Comparison of ENCODE assay signal across 8 cellular contexts in genomic region chr6:27807415-27808241, GRCh38.
DNase-seq lines count a peak whose midpoint lies in the region; ATAC-seq and TF ChIP-seq lines count a peak whose summit lies in the region.
"Not testable (repeated sequence)": the region's sequence is repeated elsewhere in the genome, so short reads cannot be mapped to it uniquely, and the experiment has no call there.

No MANE protein-coding gene starts in this region.

- H3K4me1 ChIP-seq in Loucy (ENCODE audit: insufficient read depth, low read length, poor library complexity, severe bottlenecking), result peaks cover 44% of the 10 kb centered on the region
- not testable (repeated sequence) for H3K4me1 ChIP-seq in RWPE2 (ENCODE audit: insufficient read depth, poor library complexity, severe bottlenecking)

- peak; percentile 56 for ATAC-seq in RWPE2 (ENCODE audit: low read depth)
- peak; percentile 75 for ATAC-seq in naive B cell (ENCODE audit: low read depth in 2 of 2)

- peaks cover 25 to 44% (median 34%) of the 10 kb centered on the region in 3 donors for H3K4me1 Mint-ChIP-seq in naive B cell

- H3K9ac ChIP-seq in Loucy (ENCODE audit: low read depth, low read length, poor library complexity, severe bottlenecking), result peak overlapping the region; percentile 92

- H3K79me2 ChIP-seq in Loucy (ENCODE audit: insufficient read depth, low read length), result peaks cover 13% of the 10 kb centered on the region; the same call in 1 of the 2 replicates

- not testable (repeated sequence) for H3K27me3 ChIP-seq in Loucy (ENCODE audit: insufficient read depth, low read length, poor library complexity, severe bottlenecking); RWPE2 (ENCODE audit: insufficient read depth, poor library complexity, severe bottlenecking)

- H3K27ac Mint-ChIP-seq in naive B cell, result peak overlapping the region; percentile 93 to 99 (median 96)

- DNase-seq in GDM1 (lab: John Stamatoyannopoulos, UW) (peak; percentile 93), HCEC 1CT (peak; percentile 96), RWPE2 (ENCODE audit: low spot score) (peak; percentile 78), fibroblast of mammary gland (ENCODE audit: low read depth) (peak; percentile 97), naive B cell (peak; percentile 86), superior temporal gyrus (ENCODE audit: extremely low spot score) (peak; percentile 81)
- peak; percentile 56 for DNase-seq in activated effector memory CD4-positive, alpha-beta T cell treated with Interleukin-2 at 50 U/mL for 16 hours

- peaks cover 0 to 29% (median 11%) of the 10 kb centered on the region in 7 donors for H3K9me3 Mint-ChIP-seq in naive B cell

- peaks cover 13% of the 10 kb centered on the region for H3F3A ChIP-seq in Loucy (ENCODE audit: low read depth)

- H3K36me3 Mint-ChIP-seq in naive B cell, result not testable (repeated sequence)

- TF ChIP-seq CTCF in Loucy (conservative IDR thresholded peaks at IDR 0.05; ENCODE audit: low read length); RWPE2 (IDR thresholded peaks at IDR 0.05; ENCODE audit: poor library complexity, severe bottlenecking); fibroblast of mammary gland (conservative IDR thresholded peaks at IDR 0.05; ENCODE audit: control insufficient read depth, insufficient read depth, low read depth, low read length): not testable (repeated sequence)

- H3K27me3 Mint-ChIP-seq in naive B cell, result not testable (repeated sequence)

- H4K20me1 ChIP-seq in Loucy (ENCODE audit: insufficient read depth, low read length, poor library complexity, severe bottlenecking), result not testable (repeated sequence)

- peak overlapping the region; percentile 88 to 99 (median 96) for H3K4me3 Mint-ChIP-seq in naive B cell

- H3K36me3 ChIP-seq in Loucy (ENCODE audit: insufficient read depth, low read length); RWPE2 (ENCODE audit: low read depth): not testable (repeated sequence)

- H3K4me3 ChIP-seq in Loucy (ENCODE audit: low read length, poor library complexity, severe bottlenecking) (peak overlapping the region; percentile 85), RWPE2 (ENCODE audit: severe bottlenecking) (peak overlapping the region; percentile 55), fibroblast of mammary gland (ENCODE audit: control insufficient read depth, low read depth, low read length) (peak overlapping the region; percentile 54)

- not testable (repeated sequence) for H2AFZ ChIP-seq in Loucy (ENCODE audit: low read length)

- H3K9me3 ChIP-seq in Loucy (ENCODE audit: insufficient read depth, low read depth, low read length); RWPE2 (ENCODE audit: severe bottlenecking): not testable (repeated sequence)

- H3K9me2 ChIP-seq in Loucy (replicated peaks; ENCODE audit: low read depth, low read length), result not testable (repeated sequence)

- peak overlapping the region; percentile 90 for H3K4me2 ChIP-seq in Loucy (ENCODE audit: low read depth, low read length, poor library complexity, severe bottlenecking)

- peak overlapping the region; percentile 91 for H3K27ac ChIP-seq in RWPE2 (ENCODE audit: poor library complexity, severe bottlenecking)

Comparison
In these comparisons a context has a peak if more than half of its experiments do, and no peak if none do; other contexts are left out.
1. Peak in every context shown above with its lines: DNase-seq, ATAC-seq, H3K4me3 ChIP-seq and H3K27ac ChIP-seq.